24 cellular contexts compared by ENCODE assay signal in genomic region chr7:136969776-136970175, GRCh38.
"Had no signal": no experiment of that assay in that cellular context is flagged by ENCODE, and none has a peak within 500 bp of the region (broad histone marks: within the 10 kb centered on the region; RNA-seq: fewer than 3 reads in every experiment).

No MANE protein-coding gene starts in this region.

- H3K4me1 ChIP-seq: lower lobe of right lung, right lobe of liver, stomach, testis, thyroid gland, upper lobe of left lung, vagina had no signal

- H3K27ac ChIP-seq: lower lobe of right lung, ovary, right atrium auricular region, right lobe of liver, stomach, testis, thyroid gland, transverse colon, upper lobe of left lung, vagina had no signal

- FAIRE-seq: keratinocyte had no signal

- DNase-seq: hippocampal formation; kidney glomerular epithelial cell; left cardiac atrium; lower lobe of right lung; midbrain; mucosa of descending colon; naive thymus-derived CD4-positive, alpha-beta T cell; ovary; right lobe of liver; stimulated activated CD4-positive, alpha-beta T cell treated with anti-CD3 and anti-CD28 coated beads, Interleukin-2, amount 100 ng/mL, for 24 hours; stimulated activated CD4-positive, alpha-beta T cell treated with anti-CD3 and anti-CD28 coated beads, Interleukin-4, amount 100 ng/mL, for 1 hour; stimulated activated naive B cell treated with anti-CD40 and anti-IgM and Interleukin-4, amounts not matched to agents 10 μg/mL and 1 μg/mL and 100 μg/mL, for 72 hours; stimulated activated naive CD8-positive, alpha-beta T cell treated with anti-CD3 and anti-CD28 coated beads, Interleukin-15, Interleukin-2, amounts not matched to agents 100 U/mL and 50 U/mL, for 24 hours; stomach; testis; thyroid gland; transverse colon; upper lobe of left lung had no signal

- H3K4me3 ChIP-seq: lower lobe of right lung, mucosa of descending colon, ovary, right atrium auricular region, right lobe of liver, smooth muscle cell, stomach, testis, thyroid gland, transverse colon, upper lobe of left lung, vagina had no signal

- H3K9me3 ChIP-seq: lower lobe of right lung, ovary, right atrium auricular region, right lobe of liver, stomach, testis, thyroid gland, transverse colon, upper lobe of left lung, vagina had no signal

- ATAC-seq: left cardiac atrium; left lobe of liver; lower lobe of right lung; mucosa of descending colon; naive thymus-derived CD4-positive, alpha-beta T cell; natural killer cell treated with Interleukin-12 subunit alpha and Interleukin-12 subunit beta and Interleukin-15 and Interleukin-18, amount 100 ng/mL, for 72 hours; right lobe of liver; stimulated activated naive B cell treated with anti-CD40 and anti-IgM and Interleukin-4, amounts not matched to agents 10 μg/mL and 1 μg/mL and 100 μg/mL, for 72 hours; stimulated activated naive CD8-positive, alpha-beta T cell treated with anti-CD3 and anti-CD28 coated beads, Interleukin-15, Interleukin-2, amounts not matched to agents 100 U/mL and 50 U/mL, for 24 hours had no signal

- H3K4me2 ChIP-seq: smooth muscle cell had no signal

- H3K27me3 ChIP-seq: ovary, right atrium auricular region, right lobe of liver, stomach, testis, thyroid gland, transverse colon, upper lobe of left lung, vagina had no signal

- H3K36me3 ChIP-seq: lower lobe of right lung, ovary, right atrium auricular region, right lobe of liver, stomach, thyroid gland, transverse colon, upper lobe of left lung, vagina had no signal
